Comparison of ENCODE assay signal across 8 cellular contexts in genomic region chr12:52023976-52024688, GRCh38. TPM values are rescaled to one million over a fixed set of nuclear protein-coding genes. Genes with fewer than 3 reads are reported as not detected.
DNase-seq lines count a peak whose midpoint lies in the region; ATAC-seq and TF ChIP-seq lines count a peak whose summit lies in the region.

No MANE protein-coding gene starts in this region.

- peaks cover 0 to 7% (median 0%) of the 10 kb centered on the region in 7 donors for H3K27me3 ChIP-seq in heart right ventricle

- H3K27ac ChIP-seq in heart right ventricle: peak overlapping the region in 9 of 10 donors; percentile 36 to 89 (median 67)
- H3K27ac ChIP-seq in mesodermal cell (ENCODE audit: low read depth, low read length, severe bottlenecking): peak overlapping the region; percentile 33

- H3K36me3 ChIP-seq in heart right ventricle (no peaks in the 10 kb centered on the region), mesodermal cell (ENCODE audit: control insufficient read depth, insufficient read depth, low read length) (no peaks in the 10 kb centered on the region)

- H3K4me1 ChIP-seq in heart right ventricle (peaks cover 5 to 61% (median 45%) of the 10 kb centered on the region in 9 donors), mesodermal cell (ENCODE audit: control insufficient read depth, insufficient read depth, low read length, poor library complexity, severe bottlenecking) (peaks cover 27% of the 10 kb centered on the region)

- peak in 4 of 9 donors; percentile 5 to 25 (median 22) for TF ChIP-seq CTCF in heart right ventricle (IDR thresholded peaks at IDR 0.05)
- TF ChIP-seq CTCF in astrocyte of the cerebellum (IDR thresholded peaks at IDR 0.05; ENCODE audit: low read depth, low read length, missing control alignments): no peak

- peak overlapping the region; percentile 20 to 62 (median 54) for H3K4me3 ChIP-seq in heart right ventricle
- H3K4me3 ChIP-seq in astrocyte of the cerebellum (ENCODE audit: low read depth, low read length): peak overlapping the region; percentile 43
- peak overlapping the region; percentile 51 for H3K4me3 ChIP-seq in mesodermal cell (ENCODE audit: extremely low read depth, insufficient read depth, low read length, poor library complexity, severe bottlenecking)

- no peaks in the 10 kb centered on the region for H3K9me3 ChIP-seq in heart right ventricle
- H3K9me3 ChIP-seq in mesodermal cell (ENCODE audit: control insufficient read depth, low read length): no peaks in the 10 kb centered on the region

- ATAC-seq in heart right ventricle (no peak), left ventricle myocardium superior (no peak), GM18868 (IDR thresholded peaks at IDR 0.05; ENCODE audit: unreplicated experiment) (no peak), HG03439 (IDR thresholded peaks at IDR 0.05; ENCODE audit: unreplicated experiment) (no peak)

- intact Hi-C loops in heart right ventricle (cut with DNase I) (loop anchor here in 7 of 10 donors (1.0 to 2.0 kb wide), 7 partner anchors 19 to 99 kb away; no protein-coding TSS in a partner anchor), left ventricle myocardium superior (cut with micrococcal nuclease) (no loop called here)

- in situ Hi-C loops in astrocyte of the cerebellum (cut with HindIII; ENCODE audit: low sequenced_read_pairs): loop anchor here (5.0 kb wide), 1 partner anchor 93 kb away; no protein-coding TSS in a partner anchor

- 29 to 33% methylated on average over 20 of the region's 20 CpGs for WGBS in heart right ventricle, 2 donors
- WGBS in mesodermal cell (ENCODE audit: insufficient coverage in 2 of 2), 2 experiments: 31 to 33% methylated on average over 10 to 11 of the region's 20 CpGs

- DNase-seq in heart right ventricle: no peak
- DNase-seq in left ventricle myocardium superior: no peak
- DNase-seq in astrocyte of the cerebellum (ENCODE audit: low read depth): no peak
- no peak for DNase-seq in DMS 273 treated with DMSO at 0.1 percent for 48 hours (lab: John Stamatoyannopoulos, UW)
- no peak for DNase-seq in H4 (ENCODE audit: low spot score)

RNA-seq across cellular contexts. Expression of gene TAMALIN, which starts 17.4 kb away (rescaled TPM):
- 10 to 100 TPM; 16.6 to 47.0 (median 23.9) TPM for total RNA-seq in heart right ventricle
- 10 to 100 TPM; 27.2 to 58.8 TPM for polyA plus RNA-seq in heart right ventricle
- total RNA-seq in left ventricle myocardium superior: 22.2 TPM
- 25.9 TPM for polyA plus RNA-seq in mesodermal cell (2013, experiment 1 of 2)
- 16.1 TPM for polyA plus RNA-seq in mesodermal cell (2013, experiment 2 of 2)
- total RNA-seq in H4 (2014; rRNA removed; shearing (Covaris generic)): 0.35 and 1.8 TPM in 2 replicates

RNA-seq across cellular contexts. Expression of gene NR4A1, which starts 27.1 kb away (rescaled TPM):
- total RNA-seq in heart right ventricle: 100 to 1,000 TPM in 6 of 10 donors, 10 to 100 TPM in 4; 34.6 to 588 (median 105) TPM
- 10 to 100 TPM; 53.2 to 83.0 TPM for polyA plus RNA-seq in heart right ventricle
- 58.9 TPM for total RNA-seq in left ventricle myocardium superior
- 22.2 TPM for polyA plus RNA-seq in mesodermal cell (2013, experiment 1 of 2)
- polyA plus RNA-seq in mesodermal cell (2013, experiment 2 of 2): 21.0 TPM
- 0.16 and 0.54 TPM in 2 replicates for total RNA-seq in H4 (2014; rRNA removed; shearing (Covaris generic))

RNA-seq across cellular contexts. Expression of gene ATG101, which starts 45.6 kb away (rescaled TPM):
- total RNA-seq in heart right ventricle: 10 to 100 TPM; 17.5 to 31.8 (median 22.2) TPM
- 10 to 100 TPM; 14.6 to 90.2 TPM for polyA plus RNA-seq in heart right ventricle
- total RNA-seq in left ventricle myocardium superior: 26.5 TPM
- 27.0 TPM for polyA plus RNA-seq in mesodermal cell (2013, experiment 1 of 2)
- polyA plus RNA-seq in mesodermal cell (2013, experiment 2 of 2): 19.6 TPM
- 57.5 and 63.0 TPM in 2 replicates for total RNA-seq in H4 (2014; rRNA removed; shearing (Covaris generic))

RNA-seq across cellular contexts. Expression of gene SMIM41, which starts 55.4 kb away (rescaled TPM):
- total RNA-seq in heart right ventricle (under 1 TPM in 3 of 10 donors, not detected in 7; 0.19 to 0.52 (median 0.26) TPM), left ventricle myocardium superior (not detected)
- under 1 TPM in 1 of 2 donors, not detected in 1; 0.29 TPM for polyA plus RNA-seq in heart right ventricle
- polyA plus RNA-seq in mesodermal cell (2013, experiment 1 of 2): not detected
- polyA plus RNA-seq in mesodermal cell (2013, experiment 2 of 2): not detected
- total RNA-seq in H4 (2014; rRNA removed; shearing (Covaris generic)): not detected in 2 replicates

Comparison
In these comparisons a context has a peak if more than half of its experiments do, and no peak if none do; other contexts are left out.
1. RNA of gene NR4A1, which starts 27.1 kb away (total RNA-seq): 34.6 to 588 TPM in heart right ventricle and 58.9 TPM in left ventricle myocardium superior (single experiment); 0.16 to 0.54 TPM in H4; every median in the first group is over 10 times any median in the second.
2. Peak in every context shown above with its lines, with median percentiles within 50 percentile points of each other: H3K4me3 ChIP-seq.